Comparison of ENCODE assay signal across 20 cellular contexts in genomic region chr6:29947292-29947980, GRCh38. TPM values are rescaled to one million over a fixed set of nuclear protein-coding genes. Genes with fewer than 3 reads are reported as not detected.
DNase-seq lines count a peak whose midpoint lies in the region; ATAC-seq, FAIRE-seq and TF ChIP-seq lines count a peak whose summit lies in the region.
"Had no signal": no experiment of that assay in that cellular context is flagged by ENCODE, and none has a peak within 500 bp of the region (broad histone marks: within the 10 kb centered on the region; RNA-seq: fewer than 3 reads in every experiment).

No MANE protein-coding gene starts in this region.

- no peak overlapping the region for H3K4me3 Mint-ChIP-seq in activated CD4-positive, alpha-beta T cell treated with anti-CD3 and anti-CD28 coated beads, Interleukin-2, amount 10 ng/mL, durations not matched to agents 24 days and 14 days
- H3K4me3 Mint-ChIP-seq in activated B cell treated with CpG ODN at 0.5 μM for 24 hours (peak overlapping the region; percentile 92), naive B cell (peak overlapping the region in 1 of 8 donors; percentile 95)
- H3K4me3 Mint-ChIP-seq: mesothelial cell of epicardium had no signal

- no peaks in the 10 kb centered on the region for H3K27me3 Mint-ChIP-seq in activated CD4-positive, alpha-beta T cell treated with anti-CD3 and anti-CD28 coated beads, Interleukin-2, amount 10 ng/mL, durations not matched to agents 24 days and 14 days
- H3K27me3 Mint-ChIP-seq in activated B cell treated with CpG ODN at 0.5 μM for 24 hours (no peaks in the 10 kb centered on the region), naive B cell (no peaks in the 10 kb centered on the region)
- H3K27me3 Mint-ChIP-seq: activated CD4-positive, alpha-beta T cell treated with anti-CD3 and anti-CD28 coated beads, Interleukin-2, amount 10 ng/mL, durations not matched to agents 7 days and 5 days had no signal

- peaks cover 36% of the 10 kb centered on the region for H3K4me1 Mint-ChIP-seq in activated CD4-positive, alpha-beta T cell treated with anti-CD3 and anti-CD28 coated beads, Interleukin-2, amount 10 ng/mL, durations not matched to agents 24 days and 14 days
- H3K4me1 Mint-ChIP-seq in activated B cell treated with CpG ODN at 0.5 μM for 24 hours (peaks cover 56% of the 10 kb centered on the region), naive B cell (peaks cover 53 to 83% (median 62%) of the 10 kb centered on the region in 3 donors)

- TF ChIP-seq POLR2A in GM12892 (IDR thresholded peaks at IDR 0.05; ENCODE audit: low read depth, low read length): peak; percentile 61

- H3K27ac Mint-ChIP-seq in activated CD4-positive, alpha-beta T cell treated with anti-CD3 and anti-CD28 coated beads, Interleukin-2, amount 10 ng/mL, durations not matched to agents 24 days and 14 days: peak overlapping the region; percentile 48
- H3K27ac Mint-ChIP-seq in activated B cell treated with CpG ODN at 0.5 μM for 24 hours: no peak overlapping the region
- H3K27ac Mint-ChIP-seq in naive B cell: peak overlapping the region in 4 of 6 donors; percentile 71 to 100 (median 78)
- H3K27ac Mint-ChIP-seq: activated T-helper 1 cell treated with anti-CD3 and anti-CD28 coated beads, Interleukin-12 subunit alpha, Interleukin-12 subunit beta, Interleukin-2, Interleukin-4 antibody, amounts not matched to agents 30 ng/mL and 10 ng/mL and 1 ng/mL, durations not matched to agents 14 hours and 24 hours and 36 hours; mesothelial cell of epicardium had no signal

- no peak for TF ChIP-seq CTCF in activated B cell treated with CpG ODN at 0.5 μM for 24 hours (IDR thresholded peaks at IDR 0.05)

- no peak for FAIRE-seq in GM12892 (lab: Jason Lieb, UNC)
- FAIRE-seq: TTC549, urothelium cell line had no signal

- POLR2A ChIA-PET in activated B cell treated with CpG ODN at 0.5 μM for 24 hours (lab: Charles Lee): interaction anchor here (0.8 to 5.6 kb wide), 7 partner anchors 13 to 220 kb away, joined by 3 to 64 read pairs (median 4); no protein-coding TSS in a partner anchor

- ATAC-seq in activated B cell treated with CpG ODN at 0.5 μM for 24 hours (ENCODE audit: low read depth): no peak
- ATAC-seq in naive B cell (ENCODE audit: low read depth in 2 of 2): no peak
- ATAC-seq in HG03520 (IDR thresholded peaks at IDR 0.05; ENCODE audit: unreplicated experiment): no peak
- ATAC-seq: gastrocnemius medialis had no signal

- peaks cover 72% of the 10 kb centered on the region for H3K36me3 Mint-ChIP-seq in activated CD4-positive, alpha-beta T cell treated with anti-CD3 and anti-CD28 coated beads, Interleukin-2, amount 10 ng/mL, durations not matched to agents 24 days and 14 days (ENCODE audit: low read depth)
- H3K36me3 Mint-ChIP-seq in activated B cell treated with CpG ODN at 0.5 μM for 24 hours (ENCODE audit: low read depth) (peaks cover 76% of the 10 kb centered on the region), naive B cell (peaks cover 35 to 42% of the 10 kb centered on the region in 2 donors)

- intact Hi-C loops in activated CD4-positive, alpha-beta T cell treated with anti-CD3 and anti-CD28 coated beads, Interleukin-2, amount 10 ng/mL, durations not matched to agents 24 days and 14 days (cut with micrococcal nuclease): no loop called here
- intact Hi-C loops in activated B cell treated with CpG ODN at 0.5 μM for 24 hours (cut with micrococcal nuclease): loop anchor here (10.0 kb wide), 1 partner anchor 303 kb away; no protein-coding TSS in a partner anchor

- no peak for DNase-seq in activated CD4-positive, alpha-beta T cell treated with anti-CD3 and anti-CD28 coated beads, Interleukin-2, amount 10 ng/mL, durations not matched to agents 24 days and 14 days
- DNase-seq in activated CD4-positive, alpha-beta T cell treated with anti-CD3 and anti-CD28 coated beads, Interleukin-2, amount 50 U/mL, for 1 hour: no peak
- DNase-seq in GM12892 (ENCODE audit: insufficient read length) (no peak), activated B cell treated with CpG ODN at 0.5 μM for 24 hours (no peak), naive B cell (no peak), NCI-H146 (lab: John Stamatoyannopoulos, UW) (no peak), activated gamma-delta T cell (lab: John Stamatoyannopoulos, UW) (no peak)
- DNase-seq: activated CD4-positive, alpha-beta T cell treated with anti-CD3 and anti-CD28 coated beads, Interleukin-2, amount 10 ng/mL, durations not matched to agents 7 days and 5 days; amniotic stem cell; gastrocnemius medialis; IMR-90; NCI-H2081; NCI-H510A; spleen; stimulated activated CD4-positive, alpha-beta T cell treated with anti-CD3 and anti-CD28 coated beads, Interleukin-4, amount 100 ng/mL, for 4 hours had no signal

- CTCF ChIA-PET in activated B cell treated with CpG ODN at 0.5 μM for 24 hours (lab: Charles Lee): interaction anchor here (1.0 kb wide), 1 partner anchor 19 kb away, joined by 3 read pairs; no protein-coding TSS in a partner anchor

- no peaks in the 10 kb centered on the region for H3K9me3 Mint-ChIP-seq in activated CD4-positive, alpha-beta T cell treated with anti-CD3 and anti-CD28 coated beads, Interleukin-2, amount 10 ng/mL, durations not matched to agents 24 days and 14 days
- no peaks in the 10 kb centered on the region for H3K9me3 Mint-ChIP-seq in activated B cell treated with CpG ODN at 0.5 μM for 24 hours
- H3K9me3 Mint-ChIP-seq in naive B cell: no peaks in the 10 kb centered on the region
- H3K9me3 Mint-ChIP-seq: activated CD4-positive, alpha-beta T cell treated with anti-CD3 and anti-CD28 coated beads, Interleukin-2, amount 10 ng/mL, durations not matched to agents 7 days and 5 days; activated T-helper 1 cell treated with anti-CD3 and anti-CD28 coated beads, Interleukin-12 subunit alpha, Interleukin-12 subunit beta, Interleukin-2, Interleukin-4 antibody, amounts not matched to agents 30 ng/mL and 10 ng/mL and 1 ng/mL, durations not matched to agents 14 hours and 24 hours and 36 hours; mesothelial cell of epicardium had no signal

RNA-seq across cellular contexts. Expression of gene HLA-A, which starts 5.1 kb away (rescaled TPM):
- 1,449 and 1,452 TPM in 2 replicates for total RNA-seq in activated CD4-positive, alpha-beta T cell treated with anti-CD3 and anti-CD28 coated beads, Interleukin-2, amount 10 ng/mL, durations not matched to agents 24 days and 14 days
- 940 TPM for polyA plus RNA-seq in GM12892 (2012; ENCODE audit: missing spikeins)
- total RNA-seq in activated B cell treated with CpG ODN at 0.5 μM for 24 hours: 1,592 and 1,608 TPM in 2 replicates
- polyA plus RNA-seq in naive B cell (ENCODE audit: low read depth in 6 of 6): 1,000 to 10,000 TPM; 1,115 to 2,161 (median 1,804) TPM
